In genomic region chr11:123616505-123617198, GRCh38 we compare ENCODE assay signal across 9 cellular contexts. TPM values are rescaled to one million over a fixed set of nuclear protein-coding genes. Genes with fewer than 3 reads are reported as not detected.
DNase-seq lines count a peak whose midpoint lies in the region; ATAC-seq and TF ChIP-seq lines count a peak whose summit lies in the region.
"Had no signal": no experiment of that assay in that cellular context is flagged by ENCODE, and none has a peak within 500 bp of the region (broad histone marks: within the 10 kb centered on the region; RNA-seq: fewer than 3 reads in every experiment).

No MANE protein-coding gene starts in this region.

- H3K4me3 ChIP-seq in MG63 (no peak overlapping the region), esophagus muscularis mucosa (no peak overlapping the region), lower lobe of right lung (no peak overlapping the region), testis (no peak overlapping the region)

- in situ Hi-C loops in GM13976 (cut with MboI; ENCODE audit: low sequenced_read_pairs, unreplicated experiment): no loop called here

- TF ChIP-seq CTCF in esophagus muscularis mucosa (IDR thresholded peaks at IDR 0.05): no peak
- TF ChIP-seq CTCF in lower lobe of right lung (IDR thresholded peaks at IDR 0.05): no peak
- no peak for TF ChIP-seq CTCF in testis (IDR thresholded peaks at IDR 0.05)
- no peak for TF ChIP-seq CTCF in GM13976 (IDR thresholded peaks at IDR 0.05; ENCODE audit: borderline replicate concordance, control extremely low read depth, extremely low read depth, insufficient read depth, missing control alignments)

- ATAC-seq in lower lobe of right lung (peak; percentile 45 to 54), HG03521 (IDR thresholded peaks at IDR 0.05; ENCODE audit: unreplicated experiment) (no peak)

- 55% methylated on average over 11 of the region's 11 CpGs for WGBS in esophagus muscularis mucosa
- 53 to 71% methylated on average over 11 of the region's 11 CpGs for WGBS in testis, 2 donors

- DNase-seq in MG63 (peak; percentile 76), esophagus muscularis mucosa (ENCODE audit: extremely low spot score) (no peak), lower lobe of right lung (no peak), testis (peak; percentile 63), GM13976 (ENCODE audit: low spot score) (no peak), iPS-NIHi7 (ENCODE audit: extremely low spot score) (no peak), AML-193 (lab: John Stamatoyannopoulos, UW) (no peak)
- DNase-seq: activated CD4-positive, alpha-beta T cell treated with anti-CD3 and anti-CD28 coated beads, Interleukin-2, amount 10 ng/mL, durations not matched to agents 7 days and 5 days had no signal

- H3K27me3 ChIP-seq in MG63 (no peaks in the 10 kb centered on the region), esophagus muscularis mucosa (no peaks in the 10 kb centered on the region), lower lobe of right lung (ENCODE audit: low read depth) (no peaks in the 10 kb centered on the region), testis (no peaks in the 10 kb centered on the region)

- H3K36me3 ChIP-seq in MG63: no peaks in the 10 kb centered on the region
- peaks cover 0 to 41% (median 4%) of the 10 kb centered on the region in 4 donors for H3K36me3 ChIP-seq in esophagus muscularis mucosa
- H3K36me3 ChIP-seq in lower lobe of right lung: no peaks in the 10 kb centered on the region
- no peaks in the 10 kb centered on the region for H3K36me3 ChIP-seq in testis (ENCODE audit: low read depth, missing control alignments)

- no peak for TF ChIP-seq EP300 in esophagus muscularis mucosa (IDR thresholded peaks at IDR 0.05)

- H3K9me3 ChIP-seq in MG63: no peaks in the 10 kb centered on the region
- no peaks in the 10 kb centered on the region for H3K9me3 ChIP-seq in esophagus muscularis mucosa
- H3K9me3 ChIP-seq in lower lobe of right lung: no peaks in the 10 kb centered on the region
- H3K9me3 ChIP-seq in testis: no peaks in the 10 kb centered on the region

- intact Hi-C loops in esophagus muscularis mucosa (cut with DNase I) (no loop called here), lower lobe of right lung (cut with DNase I) (no loop called here), testis (cut with DNase I; ENCODE audit: low total_unique reads) (no loop called here)

- TF ChIP-seq POLR2A in esophagus muscularis mucosa (IDR thresholded peaks at IDR 0.05; ENCODE audit: low read depth) (no peak), testis (IDR thresholded peaks at IDR 0.05) (no peak)

- peak overlapping the region in 3 of 4 donors; percentile 4 to 50 (median 34) for H3K27ac ChIP-seq in esophagus muscularis mucosa (replicated peaks in 1 of 4)
- no peak overlapping the region for H3K27ac ChIP-seq in lower lobe of right lung
- no peak overlapping the region for H3K27ac ChIP-seq in testis

- H3K4me1 ChIP-seq in esophagus muscularis mucosa (peaks cover 3 to 14% (median 10%) of the 10 kb centered on the region in 4 donors), lower lobe of right lung (no peaks in the 10 kb centered on the region), testis (no peaks in the 10 kb centered on the region)

RNA-seq across cellular contexts. Expression of gene SCN3B, which starts 37.8 kb away (rescaled TPM):
- not detected in 2 replicates for total RNA-seq in MG63 (2014; rRNA removed; shearing (Covaris generic); ENCODE audit: low replicate concordance)
- total RNA-seq in esophagus muscularis mucosa: 1 to 10 TPM in 2 of 4 donors, under 1 TPM in 2; 0.42 to 3.6 (median 1.4) TPM
- total RNA-seq in lower lobe of right lung: 3.2 TPM
- total RNA-seq in testis: 1 to 10 TPM; 3.9 to 5.1 TPM
- polyA plus RNA-seq in testis (ENCODE audit: insufficient read depth, low read depth, low replicate concordance): 2.4 TPM
- total RNA-seq: activated CD4-positive, alpha-beta T cell treated with anti-CD3 and anti-CD28 coated beads, Interleukin-2, amount 10 ng/mL, durations not matched to agents 7 days and 5 days had no signal

Comparison
In these comparisons a context has a peak if more than half of its experiments do, and no peak if none do; other contexts are left out.
1. DNase-seq: peak in MG63 (single experiment) and testis (single experiment); none in esophagus muscularis mucosa (single experiment), lower lobe of right lung (single experiment), GM13976 (single experiment), iPS-NIHi7 (single experiment) and AML-193 (0 of 2).
2. H3K27ac ChIP-seq: peak in esophagus muscularis mucosa (3 of 4); none in lower lobe of right lung (single experiment) and testis (0 of 2).